In genomic region chr2:55153564-55154315, GRCh38 we compare ENCODE assay signal across 12 cellular contexts.
DNase-seq lines count a peak whose midpoint lies in the region; ATAC-seq, FAIRE-seq and TF ChIP-seq lines count a peak whose summit lies in the region.
"Had no signal": no experiment of that assay in that cellular context is flagged by ENCODE, and none has a peak within 500 bp of the region (broad histone marks: within the 10 kb centered on the region; RNA-seq: fewer than 3 reads in every experiment).

No MANE protein-coding gene starts in this region.

- H3K9me3 ChIP-seq in Karpas-422 (ENCODE audit: low read length) (no peaks in the 10 kb centered on the region), neutrophil (no peaks in the 10 kb centered on the region)

- ATAC-seq in stimulated activated effector memory CD8-positive, alpha-beta T cell treated with anti-CD3 and anti-CD28 coated beads, Interleukin-12 subunit alpha, Interleukin-12 subunit beta, amount 100 ng/mL, for 72 hours: no peak
- ATAC-seq: CD8-positive, alpha-beta T cell had no signal

- peak overlapping the region; percentile 78 for H3K4me2 ChIP-seq in Karpas-422 (ENCODE audit: low read depth, low read length, poor library complexity, severe bottlenecking)

- TF ChIP-seq CTCF in GM06990 (IDR thresholded peaks at IDR 0.05; ENCODE audit: insufficient read depth, low read length, poor library complexity, severe bottlenecking): no peak
- TF ChIP-seq CTCF in bronchial epithelial cell (IDR thresholded peaks at IDR 0.05; ENCODE audit: insufficient read depth, low read length, severe bottlenecking): no peak
- TF ChIP-seq CTCF in neutrophil (IDR thresholded peaks at IDR 0.05): no peak
- TF ChIP-seq CTCF in GM10248 (IDR thresholded peaks at IDR 0.05; ENCODE audit: control extremely low read depth, extremely low read depth, low read depth, missing control alignments): no peak

- H3K27me3 ChIP-seq in GM06990 (replicated peaks; ENCODE audit: control insufficient read depth, insufficient read depth, low read length) (no peaks in the 10 kb centered on the region), Karpas-422 (ENCODE audit: low read length) (no peaks in the 10 kb centered on the region), bronchial epithelial cell (ENCODE audit: control insufficient read depth, insufficient read depth, low read length) (no peaks in the 10 kb centered on the region), neutrophil (no peaks in the 10 kb centered on the region)

- H3K4me1 ChIP-seq in Karpas-422 (ENCODE audit: low read length): peaks cover 80% of the 10 kb centered on the region
- peaks cover 38 to 40% of the 10 kb centered on the region in 2 experiments for H3K4me1 ChIP-seq in neutrophil (ENCODE audit: control insufficient read depth in 1 of 2, insufficient read depth in 1 of 2, low read depth in 1 of 2, low read length in 1 of 2)

- H4K20me1 ChIP-seq in Karpas-422 (ENCODE audit: insufficient read depth, low read depth, low read length): no peaks in the 10 kb centered on the region

- no peaks in the 10 kb centered on the region for H3K9me3 Mint-ChIP-seq in stimulated activated effector memory CD8-positive, alpha-beta T cell treated with anti-CD3 and anti-CD28 coated beads, Interleukin-12 subunit alpha, Interleukin-12 subunit beta, amount 100 ng/mL, for 72 hours
- H3K9me3 Mint-ChIP-seq: CD8-positive, alpha-beta T cell; HFFc6 had no signal

- H3K27ac ChIP-seq in Karpas-422 (ENCODE audit: low read length) (peak overlapping the region; percentile 96), neutrophil (peak overlapping the region; percentile 78)

- H3K4me3 Mint-ChIP-seq in stimulated activated effector memory CD8-positive, alpha-beta T cell treated with anti-CD3 and anti-CD28 coated beads, Interleukin-12 subunit alpha, Interleukin-12 subunit beta, amount 100 ng/mL, for 72 hours: no peak overlapping the region
- H3K4me3 Mint-ChIP-seq: CD8-positive, alpha-beta T cell had no signal

- H3K4me3 ChIP-seq in GM06990 (replicated peaks; ENCODE audit: low read depth, low read length): no peak overlapping the region
- peak overlapping the region; percentile 55 for H3K4me3 ChIP-seq in Karpas-422 (ENCODE audit: low read length)
- H3K4me3 ChIP-seq in bronchial epithelial cell (ENCODE audit: low read depth, low read length): no peak overlapping the region
- no peak overlapping the region for H3K4me3 ChIP-seq in neutrophil (ENCODE audit: low read depth in 1 of 2, low read length in 1 of 2)

- POLR2A ChIA-PET in GM10248 (lab: Yijun Ruan, JAX): no interaction called here

- DNase-seq in GM06990 (ENCODE audit: extremely low read depth, insufficient read length) (peak; percentile 24), Karpas-422 (no peak), bronchial epithelial cell (ENCODE audit: low read depth) (peak; percentile 77), dermis blood vessel endothelial cell (no peak), GM10248 (ENCODE audit: extremely low spot score) (no peak)
- no peak for DNase-seq in stimulated activated effector memory CD8-positive, alpha-beta T cell treated with anti-CD3 and anti-CD28 coated beads, Interleukin-12 subunit alpha, Interleukin-12 subunit beta, amount 100 ng/mL, for 72 hours (ENCODE audit: low spot score in 2 of 2)
- no peak for DNase-seq in activated T-cell treated with anti-CD3 and anti-CD28 coated beads, Interleukin-2, amount 50 U/mL, for 1 hour
- DNase-seq: CD8-positive, alpha-beta T cell; HFFc6; occipital lobe had no signal

- no peaks in the 10 kb centered on the region for H3K36me3 Mint-ChIP-seq in stimulated activated effector memory CD8-positive, alpha-beta T cell treated with anti-CD3 and anti-CD28 coated beads, Interleukin-12 subunit alpha, Interleukin-12 subunit beta, amount 100 ng/mL, for 72 hours
- H3K36me3 Mint-ChIP-seq: CD8-positive, alpha-beta T cell had no signal

- H3K79me2 ChIP-seq in Karpas-422 (ENCODE audit: low read length): no peaks in the 10 kb centered on the region

- H3K27ac Mint-ChIP-seq in stimulated activated effector memory CD8-positive, alpha-beta T cell treated with anti-CD3 and anti-CD28 coated beads, Interleukin-12 subunit alpha, Interleukin-12 subunit beta, amount 100 ng/mL, for 72 hours: no peak overlapping the region

- no peak for FAIRE-seq in bronchial epithelial cell (lab: Jason Lieb, UNC)
- FAIRE-seq: TTC549 had no signal

- no peaks in the 10 kb centered on the region for H3K9me2 ChIP-seq in Karpas-422 (replicated peaks; ENCODE audit: insufficient read depth, low read length)

- H3K36me3 ChIP-seq in GM06990 (ENCODE audit: control insufficient read depth, insufficient read depth, low read length) (no peaks in the 10 kb centered on the region), Karpas-422 (ENCODE audit: insufficient read depth, low read length) (no peaks in the 10 kb centered on the region), bronchial epithelial cell (ENCODE audit: control insufficient read depth, insufficient read depth, low read length) (no peaks in the 10 kb centered on the region), neutrophil (no peaks in the 10 kb centered on the region)

- peak overlapping the region; percentile 53; the same call in 1 of the 2 replicates for H2AFZ ChIP-seq in Karpas-422 (ENCODE audit: low read length)

- peak overlapping the region; percentile 67 for H3K9ac ChIP-seq in Karpas-422 (ENCODE audit: low read length)

- H3K4me1 Mint-ChIP-seq in stimulated activated effector memory CD8-positive, alpha-beta T cell treated with anti-CD3 and anti-CD28 coated beads, Interleukin-12 subunit alpha, Interleukin-12 subunit beta, amount 100 ng/mL, for 72 hours: peaks cover 8% of the 10 kb centered on the region

- CTCF ChIA-PET in GM10248 (lab: Yijun Ruan, JAX): interaction anchor here (0.9 to 6.2 kb wide), 7 partner anchors 9 to 278 kb away, joined by 3 to 56 read pairs (median 3); no protein-coding TSS in a partner anchor

Comparison
In these comparisons a context has a peak if more than half of its experiments do, and no peak if none do; other contexts are left out.
1. DNase-seq: peak in GM06990 (single experiment) and bronchial epithelial cell (single experiment); none in Karpas-422 (single experiment), stimulated activated effector memory CD8-positive, alpha-beta T cell treated with anti-CD3 and anti-CD28 coated beads, Interleukin-12 subunit alpha, Interleukin-12 subunit beta, amount 100 ng/mL, for 72 hours (0 of 2), dermis blood vessel endothelial cell (single experiment), activated T-cell treated with anti-CD3 and anti-CD28 coated beads, Interleukin-2, amount 50 U/mL, for 1 hour (single experiment) and GM10248 (single experiment).